In genomic region chr1:12142891-12143630, GRCh38 we compare ENCODE assay signal across 8 cellular contexts. TPM values are rescaled to one million over a fixed set of nuclear protein-coding genes. Genes with fewer than 3 reads are reported as not detected.
DNase-seq lines count a peak whose midpoint lies in the region; ATAC-seq and TF ChIP-seq lines count a peak whose summit lies in the region.

No MANE protein-coding gene starts in this region.

- WGBS in ovary, 3 donors, result 72 to 78% (median 76%) methylated on average over 20 to 21 of the region's 21 CpGs

- POLR2A ChIA-PET in Caco-2 (lab: Charles Lee), result no interaction called here

- TF ChIP-seq CTCF in Caco-2 (IDR thresholded peaks at IDR 0.05; ENCODE audit: insufficient read depth in 1 of 2, low read depth in 1 of 2, low read length in 1 of 2, severe bottlenecking in 1 of 2, unreplicated experiment in 1 of 2) (no peak), Peyer's patch (IDR thresholded peaks at IDR 0.05) (no peak), ovary (IDR thresholded peaks at IDR 0.05) (no peak)

- CTCF ChIA-PET in Caco-2 (lab: Charles Lee), result interaction anchor here (0.7 kb wide), 1 partner anchor 19 kb away, joined by 3 read pairs; no protein-coding TSS in a partner anchor

- H3K9me3 ChIP-seq in Caco-2, result no peaks in the 10 kb centered on the region
- no peaks in the 10 kb centered on the region for H3K9me3 ChIP-seq in Peyer's patch
- no peaks in the 10 kb centered on the region for H3K9me3 ChIP-seq in ovary

- H3K4me3 Mint-ChIP-seq in Caco-2 (ENCODE audit: unreplicated experiment), result no peak overlapping the region

- H3K27me3 Mint-ChIP-seq in Caco-2 (ENCODE audit: insufficient read depth, unreplicated experiment), result no peaks in the 10 kb centered on the region

- H3K27ac Mint-ChIP-seq in Caco-2 (ENCODE audit: unreplicated experiment), result peak overlapping the region; percentile 56

- H3K4me1 ChIP-seq in Caco-2, result peaks cover 52% of the 10 kb centered on the region
- H3K4me1 ChIP-seq in Peyer's patch, result peaks cover 19 to 45% (median 26%) of the 10 kb centered on the region in 4 donors
- H3K4me1 ChIP-seq in ovary (ENCODE audit: insufficient read depth), result peaks cover 16% of the 10 kb centered on the region

- BruUV-seq in Caco-2 (replicated peaks; lab: Mats Ljungman, UMichigan), result no TSS peak

- peak; percentile 7 for ATAC-seq in esophagus mucosa
- no peak for ATAC-seq in GM21576 (IDR thresholded peaks at IDR 0.05; ENCODE audit: unreplicated experiment)
- no peak for ATAC-seq in HG03378 (IDR thresholded peaks at IDR 0.05; ENCODE audit: unreplicated experiment)

- H3K36me3 ChIP-seq in Caco-2 (ENCODE audit: control insufficient read depth, insufficient read depth, low read length) (no peaks in the 10 kb centered on the region; the same call in 1 of the 2 replicates), Peyer's patch (no peaks in the 10 kb centered on the region), ovary (no peaks in the 10 kb centered on the region)

- no peaks in the 10 kb centered on the region for H3K36me3 Mint-ChIP-seq in Caco-2 (ENCODE audit: insufficient read depth, unreplicated experiment)

- H3K9me3 Mint-ChIP-seq in Caco-2 (ENCODE audit: unreplicated experiment), result no peaks in the 10 kb centered on the region

- DNase-seq in Caco-2, result no peak
- peak in 1 of 3 donors; percentile 59 for DNase-seq in Peyer's patch
- peak in 3 of 5 donors; percentile 25 to 67 (median 41) for DNase-seq in ovary
- DNase-seq in NCI-H1417 (lab: John Stamatoyannopoulos, UW), result no peak
- DNase-seq in NCI-H2196 treated with DMSO at 0.1 percent for 48 hours (lab: John Stamatoyannopoulos, UW; ENCODE audit: unreplicated experiment), result no peak

- H3K27ac ChIP-seq in Peyer's patch, result peak overlapping the region; percentile 64 to 94 (median 84)
- H3K27ac ChIP-seq in ovary, result peak overlapping the region; percentile 14 to 54

- no peaks in the 10 kb centered on the region for H3K27me3 ChIP-seq in Caco-2 (replicated peaks; ENCODE audit: control insufficient read depth, insufficient read depth, low read length)
- no peaks in the 10 kb centered on the region for H3K27me3 ChIP-seq in Peyer's patch
- no peaks in the 10 kb centered on the region for H3K27me3 ChIP-seq in ovary

- TF ChIP-seq POLR2A in Peyer's patch (IDR thresholded peaks at IDR 0.05) (no peak), ovary (IDR thresholded peaks at IDR 0.05) (no peak)

- intact Hi-C loops in Caco-2 (cut with micrococcal nuclease; ENCODE audit: unreplicated experiment) (no loop called here), ovary (cut with DNase I) (no loop called here)

- H3K4me1 Mint-ChIP-seq in Caco-2 (ENCODE audit: low read depth, unreplicated experiment), result peaks cover 22% of the 10 kb centered on the region

- H3K4me3 ChIP-seq in Caco-2 (ENCODE audit: low read depth, low read length) (no peak overlapping the region), Peyer's patch (no peak overlapping the region), ovary (no peak overlapping the region)

- TF ChIP-seq EP300 in ovary (IDR thresholded peaks at IDR 0.05), result no peak

RNA-seq across cellular contexts. Expression of gene TNFRSF1B, which starts 23.7 kb away (rescaled TPM):
- total RNA-seq in Caco-2 (2022) (2.6 and 3.5 TPM in 2 replicates), Peyer's patch (10 to 100 TPM; 37.1 to 92.8 (median 64.0) TPM), esophagus mucosa (4.1 TPM), ovary (10 to 100 TPM; 11.4 to 27.6 (median 21.6) TPM)
- polyA plus RNA-seq in ovary, result 10 to 100 TPM; 10.3 to 14.3 TPM

Comparison
In these comparisons a context has a peak if more than half of its experiments do, and no peak if none do; other contexts are left out.
1. DNase-seq: peak in ovary (3 of 5); none in Caco-2 (0 of 2), NCI-H1417 (0 of 3) and NCI-H2196 treated with DMSO at 0.1 percent for 48 hours (single experiment).